In the genomic region with DNA sequence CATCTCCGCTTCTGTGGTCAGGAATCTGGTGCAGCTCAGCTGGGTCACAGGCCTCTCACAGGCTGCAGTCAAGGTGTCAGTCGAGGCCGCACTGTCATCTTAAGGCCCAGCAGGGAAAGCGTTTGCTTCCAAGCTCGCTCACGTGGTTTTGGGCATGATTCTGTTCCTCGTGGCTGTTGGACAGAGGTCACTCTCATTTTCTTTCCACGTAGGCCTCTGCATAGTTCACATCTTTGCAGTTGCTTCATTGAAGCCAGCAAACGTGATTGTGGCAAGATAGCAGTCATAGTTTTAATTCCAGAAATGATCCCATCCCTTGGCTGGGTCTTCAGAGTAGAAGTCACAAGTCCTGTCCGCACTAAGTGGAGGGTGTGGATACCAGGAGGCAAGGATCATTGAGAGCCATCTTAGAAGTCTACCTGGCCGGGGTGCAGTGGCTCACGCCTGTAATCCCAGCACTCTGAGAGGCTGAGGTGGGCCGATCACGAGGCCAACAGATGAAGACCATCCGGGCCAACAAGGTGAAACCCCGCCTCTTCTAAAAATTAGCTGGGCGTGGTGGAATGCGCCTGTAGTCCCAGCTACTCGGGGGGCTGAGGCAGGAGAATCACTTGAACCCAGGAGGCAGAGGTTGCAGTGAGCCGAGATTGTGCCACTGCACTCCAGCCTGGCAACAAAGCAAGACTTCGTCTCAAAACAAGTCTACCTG, we compare ENCODE assay signal across 35 cellular contexts. TPM values are rescaled to one million over a fixed set of nuclear protein-coding genes. Genes with fewer than 3 reads are reported as not detected.
DNase-seq lines count a peak whose midpoint lies in the region; ATAC-seq, FAIRE-seq and TF ChIP-seq lines count a peak whose summit lies in the region.
"Had no signal": no experiment of that assay in that cellular context is flagged by ENCODE, and none has a peak within 500 bp of the region (broad histone marks: within the 10 kb centered on the region; RNA-seq: fewer than 3 reads in every experiment).

No MANE protein-coding gene starts in this region.

- TF ChIP-seq CTCF in choroid plexus epithelial cell (conservative IDR thresholded peaks at IDR 0.05; ENCODE audit: low read depth, low read length) = no peak

- no peak overlapping the region for H3K4me3 Mint-ChIP-seq in activated naive CD8-positive, alpha-beta T cell treated with anti-CD3 and anti-CD28 coated beads, Interleukin-2, amount 10 ng/mL, durations not matched to agents 7 days and 5 days
- no peak overlapping the region for H3K4me3 Mint-ChIP-seq in activated naive CD8-positive, alpha-beta T cell treated with anti-CD3 and anti-CD28 coated beads, Interleukin-2, amount 50 U/mL, for 24 hours
- H3K4me3 Mint-ChIP-seq: activated CD8-positive, alpha-beta T cell treated with anti-CD3 and anti-CD28 coated beads for 36 hours; central memory CD8-positive, alpha-beta T cell; type B pancreatic cell had no signal

- H3K9me3 Mint-ChIP-seq in activated naive CD8-positive, alpha-beta T cell treated with anti-CD3 and anti-CD28 coated beads, Interleukin-2, amount 10 ng/mL, durations not matched to agents 7 days and 5 days = no peaks in the 10 kb centered on the region
- H3K9me3 Mint-ChIP-seq in activated naive CD8-positive, alpha-beta T cell treated with anti-CD3 and anti-CD28 coated beads, Interleukin-2, amount 50 U/mL, for 24 hours = no peaks in the 10 kb centered on the region
- H3K9me3 Mint-ChIP-seq: activated CD8-positive, alpha-beta T cell treated with anti-CD3 and anti-CD28 coated beads for 36 hours; activated naive CD4-positive, alpha-beta T cell treated with anti-CD3 and anti-CD28 coated beads, Interleukin-2, amount 50 U/mL, for 72 hours; central memory CD8-positive, alpha-beta T cell; type B pancreatic cell had no signal

- no peak for ATAC-seq in activated naive CD8-positive, alpha-beta T cell treated with anti-CD3 and anti-CD28 coated beads, Interleukin-2, amount 10 ng/mL, durations not matched to agents 7 days and 5 days (ENCODE audit: low read depth)
- ATAC-seq in activated naive CD8-positive, alpha-beta T cell treated with anti-CD3 and anti-CD28 coated beads, Interleukin-2, amount 50 U/mL, for 24 hours = no peak
- ATAC-seq: activated CD8-positive, alpha-beta T cell treated with anti-CD3 and anti-CD28 coated beads for 36 hours; activated naive CD4-positive, alpha-beta T cell treated with anti-CD3 and anti-CD28 coated beads, Interleukin-2, amount 50 U/mL, for 72 hours; heart right ventricle; left ventricle myocardium superior had no signal

- H3K27me3 Mint-ChIP-seq in activated naive CD8-positive, alpha-beta T cell treated with anti-CD3 and anti-CD28 coated beads, Interleukin-2, amount 10 ng/mL, durations not matched to agents 7 days and 5 days = no peaks in the 10 kb centered on the region
- no peaks in the 10 kb centered on the region for H3K27me3 Mint-ChIP-seq in activated naive CD8-positive, alpha-beta T cell treated with anti-CD3 and anti-CD28 coated beads, Interleukin-2, amount 50 U/mL, for 24 hours
- H3K27me3 Mint-ChIP-seq: activated CD8-positive, alpha-beta T cell treated with anti-CD3 and anti-CD28 coated beads for 36 hours; central memory CD8-positive, alpha-beta T cell; type B pancreatic cell had no signal

- peaks cover 3% of the 10 kb centered on the region for H3K4me1 Mint-ChIP-seq in activated naive CD8-positive, alpha-beta T cell treated with anti-CD3 and anti-CD28 coated beads, Interleukin-2, amount 10 ng/mL, durations not matched to agents 7 days and 5 days
- H3K4me1 Mint-ChIP-seq in activated naive CD8-positive, alpha-beta T cell treated with anti-CD3 and anti-CD28 coated beads, Interleukin-2, amount 50 U/mL, for 24 hours = no peaks in the 10 kb centered on the region

- peak; percentile 10 for DNase-seq in activated naive CD8-positive, alpha-beta T cell treated with anti-CD3 and anti-CD28 coated beads, Interleukin-2, amount 10 ng/mL, durations not matched to agents 7 days and 5 days
- no peak for DNase-seq in activated naive CD8-positive, alpha-beta T cell treated with anti-CD3 and anti-CD28 coated beads, Interleukin-2, amount 50 U/mL, for 24 hours
- DNase-seq in choroid plexus epithelial cell (ENCODE audit: low read depth) = peak; percentile 23
- DNase-seq in non-pigmented ciliary epithelial cell (ENCODE audit: low read depth) = peak; percentile 3
- DNase-seq in activated naive CD4-positive, alpha-beta T cell treated with anti-CD3 and anti-CD28 coated beads, Interleukin-2, amount 50 U/mL, for 16 hours = no peak
- no peak for DNase-seq in urothelium cell line (ENCODE audit: low spot score)
- DNase-seq in activated CD8-positive, alpha-beta memory T cell treated with anti-CD3 and anti-CD28 coated beads for 24 hours = no peak
- no peak for DNase-seq in SKM-1 treated with dmso at 0.1 percent for 144 hours (lab: John Stamatoyannopoulos, UW; ENCODE audit: unreplicated experiment)
- DNase-seq: activated CD4-positive, alpha-beta T cell treated with anti-CD3 and anti-CD28 coated beads for 1 hour; activated CD8-positive, alpha-beta T cell treated with anti-CD3 and anti-CD28 coated beads for 36 hours; dermis blood vessel endothelial cell; DMS153; heart right ventricle; kidney; left ventricle myocardium superior; mesendoderm; NCI-H1417; NCI-H2081 treated with DMSO at 0.1 percent for 48 hours; NCI-H2227 treated with DMSO at 0.1 percent for 48 hours; NCI-H526 treated with DMSO at 0.1 percent for 48 hours; SHP77; stimulated activated CD4-positive, alpha-beta T cell treated with anti-CD3 and anti-CD28 coated beads, Interleukin-15, amount 100 ng/mL, for 24 hours; stimulated activated CD4-positive, alpha-beta T cell treated with anti-CD3 and anti-CD28 coated beads, Interleukin-4, amount 100 ng/mL, for 4 hours had no signal

- no peak overlapping the region for H3K4me3 ChIP-seq in choroid plexus epithelial cell (ENCODE audit: low read depth, low read length)
- H3K4me3 ChIP-seq: BLaER1, HAP-1, heart right ventricle had no signal

- peaks cover 29% of the 10 kb centered on the region for H3K36me3 Mint-ChIP-seq in activated naive CD8-positive, alpha-beta T cell treated with anti-CD3 and anti-CD28 coated beads, Interleukin-2, amount 10 ng/mL, durations not matched to agents 7 days and 5 days
- H3K36me3 Mint-ChIP-seq in activated naive CD8-positive, alpha-beta T cell treated with anti-CD3 and anti-CD28 coated beads, Interleukin-2, amount 50 U/mL, for 24 hours (ENCODE audit: low read depth) = peaks cover 17% of the 10 kb centered on the region

- FAIRE-seq in urothelium cell line (lab: Jason Lieb, UNC) = no peak
- FAIRE-seq: A204.1, frontal cortex, GM12892, kidney had no signal

- no peak overlapping the region for H3K27ac Mint-ChIP-seq in activated naive CD8-positive, alpha-beta T cell treated with anti-CD3 and anti-CD28 coated beads, Interleukin-2, amount 10 ng/mL, durations not matched to agents 7 days and 5 days
- no peak overlapping the region for H3K27ac Mint-ChIP-seq in activated naive CD8-positive, alpha-beta T cell treated with anti-CD3 and anti-CD28 coated beads, Interleukin-2, amount 50 U/mL, for 24 hours
- H3K27ac Mint-ChIP-seq: activated CD8-positive, alpha-beta T cell treated with anti-CD3 and anti-CD28 coated beads for 36 hours; type B pancreatic cell had no signal

- POLR2A ChIA-PET in activated naive CD8-positive, alpha-beta T cell treated with anti-CD3 and anti-CD28 coated beads, Interleukin-2, amount 10 ng/mL, durations not matched to agents 7 days and 5 days (lab: Charles Lee) = interaction anchor here (0.8 kb wide), 1 partner anchor 34 kb away, joined by 4 read pairs; no protein-coding TSS in a partner anchor

RNA-seq across cellular contexts. Expression of a gene that starts 24.5 kb away (rescaled TPM):
- total RNA-seq in activated naive CD8-positive, alpha-beta T cell treated with anti-CD3 and anti-CD28 coated beads, Interleukin-2, amount 10 ng/mL, durations not matched to agents 7 days and 5 days = 100 to 1,000 TPM; 110 to 111 TPM

RNA-seq across cellular contexts. Expression of a gene that starts 27.8 kb away (rescaled TPM):
- not detected for total RNA-seq in activated naive CD8-positive, alpha-beta T cell treated with anti-CD3 and anti-CD28 coated beads, Interleukin-2, amount 10 ng/mL, durations not matched to agents 7 days and 5 days
- total RNA-seq: activated CD8-positive, alpha-beta T cell treated with anti-CD3 and anti-CD28 coated beads for 36 hours; activated naive CD4-positive, alpha-beta T cell treated with anti-CD3 and anti-CD28 coated beads, Interleukin-2, amount 50 U/mL, for 72 hours; esophagus mucosa; frontal cortex; heart right ventricle; kidney; left ventricle myocardium superior; pulmonary artery endothelial cell; subcutaneous adipose tissue; T-helper 2 cell treated with Interferon-gamma antibody and Interleukin-4, amounts not matched to agents 100 ng/mL and 5 ng/mL, for 36 hours had no signal

RNA-seq across cellular contexts. Expression of a gene that starts 49.0 kb away (rescaled TPM):
- 1,000 to 10,000 TPM; 3,257 to 3,430 TPM for total RNA-seq in activated naive CD8-positive, alpha-beta T cell treated with anti-CD3 and anti-CD28 coated beads, Interleukin-2, amount 10 ng/mL, durations not matched to agents 7 days and 5 days

Comparison
In these comparisons a context has a peak if more than half of its experiments do, and no peak if none do; other contexts are left out.
1. DNase-seq: peak in activated naive CD8-positive, alpha-beta T cell treated with anti-CD3 and anti-CD28 coated beads, Interleukin-2, amount 10 ng/mL, durations not matched to agents 7 days and 5 days (single experiment), choroid plexus epithelial cell (single experiment) and non-pigmented ciliary epithelial cell (single experiment); none in activated naive CD8-positive, alpha-beta T cell treated with anti-CD3 and anti-CD28 coated beads, Interleukin-2, amount 50 U/mL, for 24 hours (single experiment), activated naive CD4-positive, alpha-beta T cell treated with anti-CD3 and anti-CD28 coated beads, Interleukin-2, amount 50 U/mL, for 16 hours (single experiment), urothelium cell line (single experiment), activated CD8-positive, alpha-beta memory T cell treated with anti-CD3 and anti-CD28 coated beads for 24 hours (single experiment) and SKM-1 treated with dmso at 0.1 percent for 144 hours (single experiment).